ENCODE assay signal across 2 cellular contexts in the genomic region with DNA sequence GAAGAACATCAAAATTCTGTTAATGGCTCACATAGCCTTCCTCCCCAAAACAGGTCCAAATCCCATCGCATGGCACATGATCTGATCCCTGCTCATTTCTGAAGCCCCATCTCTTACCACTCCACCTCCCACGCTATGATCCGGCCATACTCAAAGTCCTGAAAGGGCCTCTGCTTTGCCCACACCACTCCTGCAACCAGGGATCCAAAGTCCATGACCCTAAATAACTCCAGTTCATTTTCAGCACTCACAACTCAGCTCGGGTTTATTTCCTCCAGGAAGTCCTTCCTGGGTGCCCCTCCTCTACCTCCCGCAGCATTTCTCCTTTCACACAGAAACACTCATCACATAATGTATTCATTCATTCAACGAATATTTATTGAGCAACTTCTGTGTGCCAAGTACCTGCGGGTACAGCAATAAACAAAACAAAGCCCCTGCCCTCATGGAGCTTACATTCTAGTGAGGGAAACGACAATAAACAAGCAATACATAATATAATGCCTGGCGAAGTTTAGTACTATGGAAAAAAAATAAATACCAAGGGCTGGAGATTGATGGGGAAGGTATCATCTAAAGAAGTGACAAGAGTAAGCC.
A peak's percentile ranks its signal among the peaks of the same experiment; 100 is the strongest.
TF ChIP-seq lines count a peak whose summit lies in the region.

No MANE protein-coding gene starts in this region.

TF ChIP-seq in K562, 482 proteins besides CTCF, POLR2A, EP300 and RAD21:
- TF ChIP-seq, protein P1, sequence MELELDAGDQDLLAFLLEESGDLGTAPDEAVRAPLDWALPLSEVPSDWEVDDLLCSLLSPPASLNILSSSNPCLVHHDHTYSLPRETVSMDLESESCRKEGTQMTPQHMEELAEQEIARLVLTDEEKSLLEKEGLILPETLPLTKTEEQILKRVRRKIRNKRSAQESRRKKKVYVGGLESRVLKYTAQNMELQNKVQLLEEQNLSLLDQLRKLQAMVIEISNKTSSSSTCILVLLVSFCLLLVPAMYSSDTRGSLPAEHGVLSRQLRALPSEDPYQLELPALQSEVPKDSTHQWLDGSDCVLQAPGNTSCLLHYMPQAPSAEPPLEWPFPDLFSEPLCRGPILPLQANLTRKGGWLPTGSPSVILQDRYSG (tag; conservative IDR thresholded peaks at IDR 0.05; ENCODE audit: low read depth): no peak
- TF ChIP-seq ETV6 (IDR thresholded peaks at IDR 0.05; ENCODE audit: borderline replicate concordance in 1 of 2, low read depth in 2 of 2, low read length in 1 of 2): no peak
- no peak for TF ChIP-seq ETV6 (CRISPR knock-in tag; IDR thresholded peaks at IDR 0.05; ENCODE audit: borderline replicate concordance)
- peak; percentile 66; the same call in 1 of the 2 replicates for TF ChIP-seq TRIM28 (IDR thresholded peaks at IDR 0.05)
- no peak for TF ChIP-seq TSHZ1 (CRISPR knock-in tag; IDR thresholded peaks at IDR 0.05)
- TF ChIP-seq ID3 (CRISPR knock-in tag; IDR thresholded peaks at IDR 0.05): no peak
- no peak for TF ChIP-seq ID3 (tag; IDR thresholded peaks at IDR 0.05)
- TF ChIP-seq KAT8 (IDR thresholded peaks at IDR 0.05; ENCODE audit: low read depth): no peak
- TF ChIP-seq ZNF57 (CRISPR knock-in tag; IDR thresholded peaks at IDR 0.05): no peak
- TF ChIP-seq U2AF1 (optimal IDR thresholded peaks at IDR 0.05; ENCODE audit: low read depth, low read length): no peak
- TF ChIP-seq, protein P2, sequence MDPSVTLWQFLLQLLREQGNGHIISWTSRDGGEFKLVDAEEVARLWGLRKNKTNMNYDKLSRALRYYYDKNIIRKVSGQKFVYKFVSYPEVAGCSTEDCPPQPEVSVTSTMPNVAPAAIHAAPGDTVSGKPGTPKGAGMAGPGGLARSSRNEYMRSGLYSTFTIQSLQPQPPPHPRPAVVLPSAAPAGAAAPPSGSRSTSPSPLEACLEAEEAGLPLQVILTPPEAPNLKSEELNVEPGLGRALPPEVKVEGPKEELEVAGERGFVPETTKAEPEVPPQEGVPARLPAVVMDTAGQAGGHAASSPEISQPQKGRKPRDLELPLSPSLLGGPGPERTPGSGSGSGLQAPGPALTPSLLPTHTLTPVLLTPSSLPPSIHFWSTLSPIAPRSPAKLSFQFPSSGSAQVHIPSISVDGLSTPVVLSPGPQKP (CRISPR knock-in tag; IDR thresholded peaks at IDR 0.05): no peak
- peak; percentile 85 for TF ChIP-seq ZNF316 (IDR thresholded peaks at IDR 0.05)
- no peak for TF ChIP-seq MYNN (IDR thresholded peaks at IDR 0.05)
- TF ChIP-seq MYNN (CRISPR knock-in tag; IDR thresholded peaks at IDR 0.05): no peak
- TF ChIP-seq GATAD2B (IDR thresholded peaks at IDR 0.05; ENCODE audit: borderline replicate concordance): no peak
- no peak for TF ChIP-seq XRCC4 (IDR thresholded peaks at IDR 0.05; ENCODE audit: extremely low read depth, insufficient read depth, insufficient read length)
- TF ChIP-seq, protein P3, sequence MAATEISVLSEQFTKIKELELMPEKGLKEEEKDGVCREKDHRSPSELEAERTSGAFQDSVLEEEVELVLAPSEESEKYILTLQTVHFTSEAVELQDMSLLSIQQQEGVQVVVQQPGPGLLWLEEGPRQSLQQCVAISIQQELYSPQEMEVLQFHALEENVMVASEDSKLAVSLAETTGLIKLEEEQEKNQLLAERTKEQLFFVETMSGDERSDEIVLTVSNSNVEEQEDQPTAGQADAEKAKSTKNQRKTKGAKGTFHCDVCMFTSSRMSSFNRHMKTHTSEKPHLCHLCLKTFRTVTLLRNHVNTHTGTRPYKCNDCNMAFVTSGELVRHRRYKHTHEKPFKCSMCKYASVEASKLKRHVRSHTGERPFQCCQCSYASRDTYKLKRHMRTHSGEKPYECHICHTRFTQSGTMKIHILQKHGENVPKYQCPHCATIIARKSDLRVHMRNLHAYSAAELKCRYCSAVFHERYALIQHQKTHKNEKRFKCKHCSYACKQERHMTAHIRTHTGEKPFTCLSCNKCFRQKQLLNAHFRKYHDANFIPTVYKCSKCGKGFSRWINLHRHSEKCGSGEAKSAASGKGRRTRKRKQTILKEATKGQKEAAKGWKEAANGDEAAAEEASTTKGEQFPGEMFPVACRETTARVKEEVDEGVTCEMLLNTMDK (IDR thresholded peaks at IDR 0.05; ENCODE audit: borderline replicate concordance, insufficient read depth, low read depth, low read length, poor library complexity, severe bottlenecking): no peak
- no peak for TF ChIP-seq ZNF586 (CRISPR knock-in tag; conservative IDR thresholded peaks at IDR 0.05)
- TF ChIP-seq TRIM24 (IDR thresholded peaks at IDR 0.05): peak in 1 of 2 experiments; percentile 67; a peak in 2 of 4 replicates
- no peak for TF ChIP-seq ZNF184 (CRISPR knock-in tag; IDR thresholded peaks at IDR 0.05)
- TF ChIP-seq BCL6 (CRISPR knock-in tag; IDR thresholded peaks at IDR 0.05): no peak
- TF ChIP-seq JUND (IDR thresholded peaks at IDR 0.05; ENCODE audit: borderline replicate concordance, low read depth, low read length): no peak
- TF ChIP-seq JUND (tag; IDR thresholded peaks at IDR 0.05; ENCODE audit: borderline replicate concordance, low read depth, low read length): no peak
- no peak for TF ChIP-seq MCM5 (IDR thresholded peaks at IDR 0.05; ENCODE audit: low read depth)

TF ChIP-seq in liver, 16 proteins besides CTCF, POLR2A, EP300 and RAD21:
- TF ChIP-seq, protein P4, sequence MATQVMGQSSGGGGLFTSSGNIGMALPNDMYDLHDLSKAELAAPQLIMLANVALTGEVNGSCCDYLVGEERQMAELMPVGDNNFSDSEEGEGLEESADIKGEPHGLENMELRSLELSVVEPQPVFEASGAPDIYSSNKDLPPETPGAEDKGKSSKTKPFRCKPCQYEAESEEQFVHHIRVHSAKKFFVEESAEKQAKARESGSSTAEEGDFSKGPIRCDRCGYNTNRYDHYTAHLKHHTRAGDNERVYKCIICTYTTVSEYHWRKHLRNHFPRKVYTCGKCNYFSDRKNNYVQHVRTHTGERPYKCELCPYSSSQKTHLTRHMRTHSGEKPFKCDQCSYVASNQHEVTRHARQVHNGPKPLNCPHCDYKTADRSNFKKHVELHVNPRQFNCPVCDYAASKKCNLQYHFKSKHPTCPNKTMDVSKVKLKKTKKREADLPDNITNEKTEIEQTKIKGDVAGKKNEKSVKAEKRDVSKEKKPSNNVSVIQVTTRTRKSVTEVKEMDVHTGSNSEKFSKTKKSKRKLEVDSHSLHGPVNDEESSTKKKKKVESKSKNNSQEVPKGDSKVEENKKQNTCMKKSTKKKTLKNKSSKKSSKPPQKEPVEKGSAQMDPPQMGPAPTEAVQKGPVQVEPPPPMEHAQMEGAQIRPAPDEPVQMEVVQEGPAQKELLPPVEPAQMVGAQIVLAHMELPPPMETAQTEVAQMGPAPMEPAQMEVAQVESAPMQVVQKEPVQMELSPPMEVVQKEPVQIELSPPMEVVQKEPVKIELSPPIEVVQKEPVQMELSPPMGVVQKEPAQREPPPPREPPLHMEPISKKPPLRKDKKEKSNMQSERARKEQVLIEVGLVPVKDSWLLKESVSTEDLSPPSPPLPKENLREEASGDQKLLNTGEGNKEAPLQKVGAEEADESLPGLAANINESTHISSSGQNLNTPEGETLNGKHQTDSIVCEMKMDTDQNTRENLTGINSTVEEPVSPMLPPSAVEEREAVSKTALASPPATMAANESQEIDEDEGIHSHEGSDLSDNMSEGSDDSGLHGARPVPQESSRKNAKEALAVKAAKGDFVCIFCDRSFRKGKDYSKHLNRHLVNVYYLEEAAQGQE (IDR thresholded peaks at IDR 0.05): no peak
- TF ChIP-seq ZBTB33 (IDR thresholded peaks at IDR 0.05) (no peak), EGR1 (IDR thresholded peaks at IDR 0.05; ENCODE audit: low read depth in 2 of 2) (peak in 1 of 2 donors; percentile 19), HNF4G (IDR thresholded peaks at IDR 0.05) (peak; percentile 44), JUND (IDR thresholded peaks at IDR 0.05) (no peak), TAF1 (conservative IDR thresholded peaks at IDR 0.05) (no peak), YY1 (IDR thresholded peaks at IDR 0.05) (no peak), HNF4A (conservative IDR thresholded peaks at IDR 0.05) (peak; percentile 74 to 89), FOXA1 (IDR thresholded peaks at IDR 0.05) (no peak), SP1 (IDR thresholded peaks at IDR 0.05) (peak; percentile 39), FOXA2 (IDR thresholded peaks at IDR 0.05) (no peak), RXRA (IDR thresholded peaks at IDR 0.05) (peak; percentile 66 to 83), NR2F2 (IDR thresholded peaks at IDR 0.05) (no peak), GABPA (IDR thresholded peaks at IDR 0.05 in 1 of 2, conservative IDR thresholded peaks at IDR 0.05 in 1 of 2) (no peak)
- TF ChIP-seq, protein P5, sequence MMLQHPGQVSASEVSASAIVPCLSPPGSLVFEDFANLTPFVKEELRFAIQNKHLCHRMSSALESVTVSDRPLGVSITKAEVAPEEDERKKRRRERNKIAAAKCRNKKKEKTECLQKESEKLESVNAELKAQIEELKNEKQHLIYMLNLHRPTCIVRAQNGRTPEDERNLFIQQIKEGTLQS (IDR thresholded peaks at IDR 0.05): no peak
- TF ChIP-seq, protein P6, sequence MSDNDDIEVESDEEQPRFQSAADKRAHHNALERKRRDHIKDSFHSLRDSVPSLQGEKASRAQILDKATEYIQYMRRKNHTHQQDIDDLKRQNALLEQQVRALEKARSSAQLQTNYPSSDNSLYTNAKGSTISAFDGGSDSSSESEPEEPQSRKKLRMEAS (IDR thresholded peaks at IDR 0.05): no peak
